Comparison of ENCODE assay signal across 18 cellular contexts in the genomic region with DNA sequence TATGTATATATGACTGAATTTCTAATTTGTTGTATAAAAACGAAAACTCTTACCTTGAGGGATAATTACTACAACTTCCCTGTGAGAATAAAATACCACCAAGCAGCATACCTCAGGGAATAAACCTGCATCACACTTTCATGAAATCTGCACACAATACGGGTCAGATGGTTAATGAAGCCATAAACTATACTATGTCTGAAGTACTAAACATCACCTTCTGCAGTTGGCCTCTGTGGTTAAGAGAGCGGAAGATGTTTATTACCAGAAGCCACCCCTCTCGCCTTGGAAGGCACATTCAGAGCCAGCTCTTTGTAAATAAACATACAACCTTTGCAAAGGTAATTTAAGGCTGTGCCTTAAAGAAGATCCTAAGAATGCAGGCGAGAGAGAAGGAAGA.
DNase-seq lines count a peak whose midpoint lies in the region; ATAC-seq and TF ChIP-seq lines count a peak whose summit lies in the region.
"Had no signal": no experiment of that assay in that cellular context is flagged by ENCODE, and none has a peak within 500 bp of the region (broad histone marks: within the 10 kb centered on the region; RNA-seq: fewer than 3 reads in every experiment).

No MANE protein-coding gene starts in this region.

- no peaks in the 10 kb centered on the region for H4K20me1 ChIP-seq in mammary epithelial cell (ENCODE audit: insufficient read depth, low read length)

- CTCF ChIA-PET in mammary epithelial cell (lab: Charles Lee; ENCODE audit: low non-redundant PET), result no interaction called here

- no peak overlapping the region for H2AFZ ChIP-seq in mammary epithelial cell (ENCODE audit: low read depth, low read length)
- H2AFZ ChIP-seq: PC-9 had no signal

- H3K4me1 ChIP-seq in CD4-positive, CD25-positive, alpha-beta regulatory T cell (ENCODE audit: control insufficient read depth, insufficient read depth, low read length, poor library complexity, severe bottlenecking), result peaks cover 22% of the 10 kb centered on the region
- peaks cover 11% of the 10 kb centered on the region for H3K4me1 ChIP-seq in mammary epithelial cell (ENCODE audit: insufficient read depth, low read length)
- H3K4me1 ChIP-seq: SJSA1 had no signal

- no peak overlapping the region for H3K4me2 ChIP-seq in mammary epithelial cell (ENCODE audit: insufficient read depth, low read depth, low read length)
- H3K4me2 ChIP-seq: PC-9 had no signal

- peak overlapping the region in 2 of 4 donors; percentile 6 to 68 for H3K4me3 Mint-ChIP-seq in CD4-positive, CD25-positive, alpha-beta regulatory T cell
- H3K4me3 Mint-ChIP-seq in mesothelial cell of epicardium, result no peak overlapping the region
- H3K4me3 Mint-ChIP-seq: B cell; CD4-positive, alpha-beta T cell had no signal

- 73% methylated on average over 5 of the region's 5 CpGs for WGBS in mammary epithelial cell (ENCODE audit: low coverage, missing lambda C conversion rate)

- BruUV-seq in mammary epithelial cell (replicated peaks; lab: Mats Ljungman, UMichigan), result no TSS peak

- H3K79me2 ChIP-seq in mammary epithelial cell (ENCODE audit: insufficient read depth, low read length), result no peaks in the 10 kb centered on the region

- H3K9me3 ChIP-seq in CD4-positive, CD25-positive, alpha-beta regulatory T cell (ENCODE audit: control insufficient read depth in 2 of 2, low read length in 2 of 2), result no peaks in the 10 kb centered on the region
- H3K9me3 ChIP-seq in KOPT-K1 (ENCODE audit: insufficient read depth, low read length, poor library complexity, severe bottlenecking) (no peaks in the 10 kb centered on the region), mammary epithelial cell (replicated peaks; ENCODE audit: insufficient read depth, low read length) (no peaks in the 10 kb centered on the region)
- H3K9me3 ChIP-seq: HAP-1, SJSA1 had no signal

- no peaks in the 10 kb centered on the region for H3K36me3 ChIP-seq in CD4-positive, CD25-positive, alpha-beta regulatory T cell (ENCODE audit: control insufficient read depth, insufficient read depth, low read length)
- H3K36me3 ChIP-seq in KOPT-K1 (ENCODE audit: insufficient read depth, low read length) (no peaks in the 10 kb centered on the region), mammary epithelial cell (ENCODE audit: insufficient read depth, low read length) (no peaks in the 10 kb centered on the region)
- H3K36me3 ChIP-seq: HAP-1, SJSA1 had no signal

- H3K27ac ChIP-seq in CD4-positive, CD25-positive, alpha-beta regulatory T cell (ENCODE audit: insufficient read depth, low read length, poor library complexity, severe bottlenecking), result no peak overlapping the region
- H3K27ac ChIP-seq in KOPT-K1 (ENCODE audit: low read depth, low read length, poor library complexity, severe bottlenecking) (peak overlapping the region; percentile 78), mammary epithelial cell (ENCODE audit: insufficient read depth, low read depth, low read length) (no peak overlapping the region)
- H3K27ac ChIP-seq: 22Rv1, PC-9, SJSA1 had no signal

- DNase-seq in NCI-H1417 (lab: John Stamatoyannopoulos, UW), result peak in 2 of 3 experiments; percentile 7 to 20
- DNase-seq in NCI-H1417 treated with DMSO at 0.1 percent for 48 hours (lab: John Stamatoyannopoulos, UW), result no peak
- peak in 1 of 3 donors; percentile 22 for DNase-seq in CD4-positive, CD25-positive, alpha-beta regulatory T cell
- DNase-seq in mesothelial cell of epicardium (ENCODE audit: low spot score in 2 of 2, unreplicated experiment in 2 of 2), result no peak
- no peak for DNase-seq in mammary epithelial cell
- no peak for DNase-seq in SK-N-DZ (ENCODE audit: low spot score)
- DNase-seq: CD4-positive, alpha-beta T cell; DMS79; NCI-H146; NCI-H2081; NCI-H510A; PC-9 had no signal

- TF ChIP-seq CTCF in mesothelial cell of epicardium (IDR thresholded peaks at IDR 0.05; ENCODE audit: unreplicated experiment) (no peak), mammary epithelial cell (conservative IDR thresholded peaks at IDR 0.05 in 1 of 2, IDR thresholded peaks at IDR 0.05 in 1 of 2; ENCODE audit: extremely low read depth in 1 of 2, insufficient read depth in 1 of 2, low read depth in 1 of 2, low read length in 2 of 2) (no peak)

- H3K9ac ChIP-seq in mammary epithelial cell (ENCODE audit: insufficient read depth, low read length), result no peak overlapping the region

- no peaks in the 10 kb centered on the region for H3K36me3 Mint-ChIP-seq in CD4-positive, CD25-positive, alpha-beta regulatory T cell
- no peaks in the 10 kb centered on the region for H3K36me3 Mint-ChIP-seq in mesothelial cell of epicardium

- peaks cover 0 to 5% (median 0%) of the 10 kb centered on the region in 7 donors for H3K9me3 Mint-ChIP-seq in CD4-positive, CD25-positive, alpha-beta regulatory T cell
- H3K9me3 Mint-ChIP-seq in mesothelial cell of epicardium, result no peaks in the 10 kb centered on the region
- H3K9me3 Mint-ChIP-seq: CD4-positive, alpha-beta T cell had no signal

- peaks cover 10 to 51% (median 35%) of the 10 kb centered on the region in 4 donors for H3K4me1 Mint-ChIP-seq in CD4-positive, CD25-positive, alpha-beta regulatory T cell
- peaks cover 55% of the 10 kb centered on the region for H3K4me1 Mint-ChIP-seq in mesothelial cell of epicardium
- H3K4me1 Mint-ChIP-seq: B cell had no signal

- ATAC-seq in CD4-positive, CD25-positive, alpha-beta regulatory T cell (ENCODE audit: low read depth in 2 of 2), result no peak
- no peak for ATAC-seq in GM18517 (IDR thresholded peaks at IDR 0.05; ENCODE audit: unreplicated experiment)

- in situ Hi-C loops in mammary epithelial cell (cut with MboI; ENCODE audit: low sequenced_read_pairs in 2 of 2), result no loop called here

- no peaks in the 10 kb centered on the region for H3K27me3 Mint-ChIP-seq in CD4-positive, CD25-positive, alpha-beta regulatory T cell
- no peaks in the 10 kb centered on the region for H3K27me3 Mint-ChIP-seq in mesothelial cell of epicardium (ENCODE audit: low read depth)
- H3K27me3 Mint-ChIP-seq: B cell; CD4-positive, alpha-beta T cell had no signal

- dilution Hi-C loops in mammary epithelial cell (cut with HindIII; ENCODE audit: low sequenced_read_pairs), result loop anchor here (10.0 kb wide), 1 partner anchor 84 kb away; no protein-coding TSS in a partner anchor

- peak overlapping the region; percentile 11 for H3K4me3 ChIP-seq in CD4-positive, CD25-positive, alpha-beta regulatory T cell (ENCODE audit: low read depth, low read length)
- no peak overlapping the region for H3K4me3 ChIP-seq in mammary epithelial cell (replicated peaks in 1 of 3; ENCODE audit: insufficient read depth in 1 of 3, low read depth in 2 of 3, low read length in 3 of 3)
- H3K4me3 ChIP-seq: HAP-1, PC-9, SJSA1 had no signal

- peak overlapping the region in 1 of 3 donors; percentile 50 for H3K27ac Mint-ChIP-seq in CD4-positive, CD25-positive, alpha-beta regulatory T cell
- H3K27ac Mint-ChIP-seq in mesothelial cell of epicardium, result peak overlapping the region; percentile 75
- H3K27ac Mint-ChIP-seq: B cell; CD4-positive, alpha-beta T cell had no signal

- intact Hi-C loops in mammary epithelial cell (cut with micrococcal nuclease), result no loop called here

- H3K27me3 ChIP-seq in CD4-positive, CD25-positive, alpha-beta regulatory T cell (ENCODE audit: control insufficient read depth, insufficient read depth, low read length), result no peaks in the 10 kb centered on the region
- H3K27me3 ChIP-seq in mammary epithelial cell (ENCODE audit: insufficient read depth, low read length), result no peaks in the 10 kb centered on the region
- H3K27me3 ChIP-seq: SJSA1 had no signal

Comparison
In these comparisons a context has a peak if more than half of its experiments do, and no peak if none do; other contexts are left out.
1. DNase-seq: peak in NCI-H1417 (2 of 3); none in NCI-H1417 treated with DMSO at 0.1 percent for 48 hours (single experiment), mesothelial cell of epicardium (0 of 2), mammary epithelial cell (single experiment) and SK-N-DZ (single experiment).